24 cellular contexts compared by ENCODE assay signal in the genomic region with DNA sequence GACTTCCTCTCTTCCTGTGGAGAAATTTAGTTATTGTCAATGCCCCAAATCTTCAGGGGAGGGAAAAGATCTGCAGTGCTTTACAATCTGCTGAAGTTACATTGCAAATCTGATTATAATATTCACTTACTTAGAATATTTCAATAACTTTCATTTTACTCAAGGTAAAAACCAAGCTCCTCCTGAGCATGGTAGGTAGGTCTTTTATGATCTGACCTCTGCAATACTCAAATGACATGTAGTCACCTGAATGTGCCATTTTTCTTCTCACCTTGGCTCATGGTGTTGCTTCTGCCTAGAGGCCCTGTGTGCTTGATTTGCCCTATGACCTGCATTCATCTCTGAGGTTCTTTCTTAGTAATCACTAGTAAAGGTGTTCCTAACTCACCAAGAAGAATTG.
"Had no signal": no experiment of that assay in that cellular context is flagged by ENCODE, and none has a peak within 500 bp of the region (broad histone marks: within the 10 kb centered on the region; RNA-seq: fewer than 3 reads in every experiment).

No MANE protein-coding gene starts in this region.

- H3K27ac ChIP-seq: colonic mucosa, coronary artery, epithelial cell of prostate, esophagus muscularis mucosa, esophagus squamous epithelium, foreskin keratinocyte, gastrocnemius medialis, gastroesophageal sphincter, heart left ventricle, heart right ventricle had no signal

- H3K9me3 ChIP-seq: colonic mucosa, esophagus muscularis mucosa, esophagus squamous epithelium, gastrocnemius medialis, gastroesophageal sphincter, heart left ventricle, heart right ventricle had no signal

- H3K4me3 ChIP-seq: colonic mucosa, coronary artery, dorsolateral prefrontal cortex, esophagus muscularis mucosa, esophagus squamous epithelium, gastrocnemius medialis, gastroesophageal sphincter, heart left ventricle, heart right ventricle had no signal

- H3K4me1 ChIP-seq: colonic mucosa, esophagus muscularis mucosa, esophagus squamous epithelium, foreskin keratinocyte, gastrocnemius medialis, gastroesophageal sphincter, heart left ventricle, heart right ventricle had no signal

- DNase-seq: colonic mucosa; cortex of kidney; dermis blood vessel endothelial cell; effector CD4-positive, alpha-beta T cell; effector CD8-positive, alpha-beta T cell; effector memory CD4-positive, alpha-beta T cell; effector memory CD8-positive, alpha-beta T cell; endodermal cell; erythroblast; esophagus squamous epithelium; foreskin fibroblast; foreskin keratinocyte; foreskin melanocyte; gastrocnemius medialis; glutamatergic neuron; head of caudate nucleus; heart left ventricle; heart right ventricle had no signal

- H3K27me3 ChIP-seq: colonic mucosa, dorsolateral prefrontal cortex, esophagus muscularis mucosa, esophagus squamous epithelium, foreskin keratinocyte, gastrocnemius medialis, gastroesophageal sphincter, heart left ventricle, heart right ventricle had no signal

- H3K36me3 ChIP-seq: colonic mucosa, esophagus muscularis mucosa, esophagus squamous epithelium, gastrocnemius medialis, gastroesophageal sphincter, heart left ventricle, heart right ventricle had no signal

- ATAC-seq: effector memory CD8-positive, alpha-beta T cell; esophagus mucosa; foreskin keratinocyte; gastrocnemius medialis; gastroesophageal sphincter had no signal
